25 cellular contexts compared by ENCODE assay signal in genomic region chr11:19472679-19473078, GRCh38.
DNase-seq lines count a peak whose midpoint lies in the region; ATAC-seq and TF ChIP-seq lines count a peak whose summit lies in the region.
"Had no signal": no experiment of that assay in that cellular context is flagged by ENCODE, and none has a peak within 500 bp of the region (broad histone marks: within the 10 kb centered on the region; RNA-seq: fewer than 3 reads in every experiment).

No MANE protein-coding gene starts in this region.

- POLR2A ChIA-PET in RWPE1 (lab: Yijun Ruan, JAX; ENCODE audit: low non-redundant PET), result no interaction called here

- H3K27ac ChIP-seq in RWPE1, result no peak overlapping the region
- H3K27ac ChIP-seq: heart right ventricle, HL-60, prostate gland had no signal

- H3K4me3 ChIP-seq in fibroblast of pulmonary artery (replicated peaks; ENCODE audit: low read depth, low read length), result no peak overlapping the region
- H3K4me3 ChIP-seq: heart right ventricle, prostate gland had no signal

- ATAC-seq in GM21423 (IDR thresholded peaks at IDR 0.05; ENCODE audit: unreplicated experiment), result no peak
- ATAC-seq: activated T-helper 17 cell treated with anti-CD3 and anti-CD28 coated beads, Interleukin-2, amount 50 U/mL, for 72 hours; HCT116; heart right ventricle; left lobe of liver; Right ventricle myocardium inferior; WTC11 had no signal

- DNase-seq in NCI-H82 (lab: John Stamatoyannopoulos, UW) (peak; percentile 41), NCI-H82 treated with DMSO at 0.1 percent for 48 hours (lab: John Stamatoyannopoulos, UW; ENCODE audit: unreplicated experiment) (no peak), RPMI7951 (ENCODE audit: low read depth) (peak; percentile 7), fibroblast of pulmonary artery (ENCODE audit: low read depth) (peak; percentile 40), RWPE1 (ENCODE audit: low spot score) (no peak), activated gamma-delta T cell treated with Interleukin-2 at 50 U/mL for 16 hours (no peak), NCI-H774 (lab: John Stamatoyannopoulos, UW) (no peak)
- DNase-seq: activated naive CD8-positive, alpha-beta T cell treated with anti-CD3 and anti-CD28 coated beads for 36 hours; CD8-positive, alpha-beta memory T cell; DMS79 treated with DMSO at 0.1 percent for 48 hours; heart right ventricle; naive B cell; NCI-H1105; NCI-H2081; NCI-H510A treated with DMSO at 0.1 percent for 48 hours; T-helper 9 cell; trophoblast cell had no signal

- CTCF ChIA-PET in RWPE1 (lab: Yijun Ruan, JAX), result interaction anchor here (0.6 kb wide), 1 partner anchor 677 kb away, joined by 3 read pairs; no protein-coding TSS in a partner anchor

- TF ChIP-seq CTCF in fibroblast of pulmonary artery (IDR thresholded peaks at IDR 0.05; ENCODE audit: low read length, missing control alignments) (no peak), RWPE1 (conservative IDR thresholded peaks at IDR 0.05; ENCODE audit: low read depth) (no peak)

Comparison
In these comparisons a context has a peak if more than half of its experiments do, and no peak if none do; other contexts are left out.
1. DNase-seq: peak in NCI-H82 (single experiment), RPMI7951 (single experiment) and fibroblast of pulmonary artery (single experiment); none in NCI-H82 treated with DMSO at 0.1 percent for 48 hours (single experiment), RWPE1 (single experiment), activated gamma-delta T cell treated with Interleukin-2 at 50 U/mL for 16 hours (single experiment) and NCI-H774 (single experiment).